ENCODE assay signal across 9 cellular contexts in genomic region chr14:70888151-70888499, GRCh38.
DNase-seq lines count a peak whose midpoint lies in the region; ATAC-seq and TF ChIP-seq lines count a peak whose summit lies in the region.
"Had no signal": no experiment of that assay in that cellular context is flagged by ENCODE, and none has a peak within 500 bp of the region (broad histone marks: within the 10 kb centered on the region; RNA-seq: fewer than 3 reads in every experiment).

No MANE protein-coding gene starts in this region.

- 0 out of 4 replicates have a peak overlapping the region, but pooled peaks of 1 of the 2 experiments have one; percentile 4 for H3K4me3 ChIP-seq in DND-41 (ENCODE audit: low read depth in 1 of 2, low read length in 2 of 2)
- H3K4me3 ChIP-seq in KMS-11 (IDR thresholded peaks at IDR 0.05; ENCODE audit: insufficient read depth, low read depth, low read length), result no peak overlapping the region
- H3K4me3 ChIP-seq in brain microvascular endothelial cell (ENCODE audit: low read depth, low read length), result no peak overlapping the region
- no peak overlapping the region for H3K4me3 ChIP-seq in rectal smooth muscle tissue (ENCODE audit: low read length)

- H3K27ac ChIP-seq in DND-41 (ENCODE audit: low read length) (0 out of 2 replicates have a peak overlapping the region, but pooled peaks have one; percentile 13), KMS-11 (no peak overlapping the region; the same call in 1 of the 2 replicates), brain microvascular endothelial cell (peak overlapping the region; percentile 53), rectal smooth muscle tissue (ENCODE audit: low read depth, low read length) (peak overlapping the region; percentile 52)

- H3K36me3 ChIP-seq in DND-41 (ENCODE audit: insufficient read depth, low read length) (no peaks in the 10 kb centered on the region), KMS-11 (ENCODE audit: insufficient read depth) (no peaks in the 10 kb centered on the region), brain microvascular endothelial cell (replicated peaks) (no peaks in the 10 kb centered on the region), rectal smooth muscle tissue (ENCODE audit: control insufficient read depth, insufficient read depth, low read length) (no peaks in the 10 kb centered on the region)

- H3K9ac ChIP-seq in DND-41 (ENCODE audit: low read depth, low read length), result no peak overlapping the region
- no peak overlapping the region; the same call in 1 of the 2 replicates for H3K9ac ChIP-seq in KMS-11
- H3K9ac ChIP-seq in rectal smooth muscle tissue (ENCODE audit: low read length), result no peak overlapping the region

- ATAC-seq in DND-41 (ENCODE audit: insufficient read depth, low read depth) (no peak), GM19395 (IDR thresholded peaks at IDR 0.05; ENCODE audit: unreplicated experiment) (no peak), HG03280 (IDR thresholded peaks at IDR 0.05; ENCODE audit: unreplicated experiment) (no peak)
- ATAC-seq: HepG2 had no signal

- TF ChIP-seq CTCF in DND-41 (IDR thresholded peaks at IDR 0.05; ENCODE audit: borderline replicate concordance, extremely low read depth, low read length, poor library complexity, severe bottlenecking) (peak; percentile 16), KMS-11 (conservative IDR thresholded peaks at IDR 0.05; ENCODE audit: low read depth, low read length) (no peak), brain microvascular endothelial cell (IDR thresholded peaks at IDR 0.05; ENCODE audit: low read depth, low read length, missing control alignments) (no peak)

- H3K9me3 ChIP-seq in DND-41 (ENCODE audit: insufficient read depth, low read length, severe bottlenecking), result no peaks in the 10 kb centered on the region

- H3K27me3 ChIP-seq in DND-41 (ENCODE audit: insufficient read depth, low read length, poor library complexity) (no peaks in the 10 kb centered on the region), KMS-11 (ENCODE audit: insufficient read depth, low read depth) (no peaks in the 10 kb centered on the region), brain microvascular endothelial cell (replicated peaks) (no peaks in the 10 kb centered on the region), rectal smooth muscle tissue (ENCODE audit: control insufficient read depth, insufficient read depth, low read length) (no peaks in the 10 kb centered on the region)

- in situ Hi-C loops in brain microvascular endothelial cell (cut with HindIII; ENCODE audit: low pct_ligation_motif_present, low sequenced_read_pairs), result no loop called here

- no peak for DNase-seq in DND-41
- no peak for DNase-seq in brain microvascular endothelial cell
- no peak for DNase-seq in NCI-H2107 treated with DMSO at 0.1 percent for 48 hours (lab: John Stamatoyannopoulos, UW; ENCODE audit: unreplicated experiment)
- DNase-seq: aorta had no signal

- H3K4me1 ChIP-seq in DND-41 (ENCODE audit: insufficient read depth, low read length) (peaks cover 38% of the 10 kb centered on the region), KMS-11 (ENCODE audit: low read depth, poor library complexity, severe bottlenecking) (peaks cover 56% of the 10 kb centered on the region), rectal smooth muscle tissue (ENCODE audit: control insufficient read depth, insufficient read depth, low read length) (peaks cover 5% of the 10 kb centered on the region)

- H3K4me2 ChIP-seq in DND-41 (ENCODE audit: insufficient read depth, low read length) (peak overlapping the region; percentile 60), KMS-11 (peak overlapping the region; percentile 84; the same call in 1 of the 2 replicates)

- no peaks in the 10 kb centered on the region for H4K20me1 ChIP-seq in DND-41 (ENCODE audit: insufficient read depth, low read length)
- H4K20me1 ChIP-seq in KMS-11 (ENCODE audit: insufficient read depth), result no peaks in the 10 kb centered on the region

- H3K79me2 ChIP-seq in DND-41 (ENCODE audit: insufficient read depth, low read length) (no peaks in the 10 kb centered on the region), KMS-11 (ENCODE audit: insufficient read depth, low read depth) (no peaks in the 10 kb centered on the region)

- no peak overlapping the region for H2AFZ ChIP-seq in DND-41 (ENCODE audit: low read depth, low read length)
- no peak overlapping the region for H2AFZ ChIP-seq in KMS-11 (ENCODE audit: low read depth)
